ENCODE assay signal across 8 cellular contexts in genomic region chr13:21297452-21297851, GRCh38.
DNase-seq lines count a peak whose midpoint lies in the region; ATAC-seq and TF ChIP-seq lines count a peak whose summit lies in the region.

No MANE protein-coding gene starts in this region.

- H3K36me3 Mint-ChIP-seq in T-helper 17 cell (ENCODE audit: low read depth), result no peaks in the 10 kb centered on the region

- peak overlapping the region; percentile 66 for H2AFZ ChIP-seq in ACC112 (ENCODE audit: low read length, unreplicated experiment)

- intact Hi-C loops in spleen (cut with DNase I; ENCODE audit: low total_unique reads), result loop anchor here (5.0 kb wide), 1 partner anchor 180 kb away; no protein-coding TSS in a partner anchor

- no peaks in the 10 kb centered on the region for H3K27me3 Mint-ChIP-seq in T-helper 17 cell

- WGBS in gastroesophageal sphincter (ENCODE audit: low coverage in 1 of 2), 2 donors, result 44 to 47% methylated on average over 1 to 2 of the region's 2 CpGs
- 69 to 85% (median 78%) methylated on average over 2 of the region's 2 CpGs for WGBS in spleen, 5 donors

- TF ChIP-seq EP300 in gastroesophageal sphincter (IDR thresholded peaks at IDR 0.05), result no peak

- DNase-seq in T-helper 17 cell, result no peak
- no peak for DNase-seq in spleen
- DNase-seq in dedifferentiated amniotic fluid mesenchymal stem cell (ENCODE audit: extremely low spot score), result no peak
- no peak for DNase-seq in mucosa of gallbladder (ENCODE audit: low spot score)

- H3K36me3 ChIP-seq in ACC112 (ENCODE audit: insufficient read depth, low read length), result no peaks in the 10 kb centered on the region
- peaks cover 0 to under 1% of the 10 kb centered on the region in 2 donors for H3K36me3 ChIP-seq in gastroesophageal sphincter
- no peaks in the 10 kb centered on the region for H3K36me3 ChIP-seq in spleen

- H3K4me3 ChIP-seq in ACC112 (ENCODE audit: low read depth, low read length), result peak overlapping the region; percentile 98
- H3K4me3 ChIP-seq in gastroesophageal sphincter, result peak overlapping the region; percentile 63 to 95
- H3K4me3 ChIP-seq in spleen, result peak overlapping the region in 7 of 8 donors; percentile 96 to 100 (median 99)

- H3K9me3 ChIP-seq in T-helper 17 cell (ENCODE audit: control insufficient read depth, low read length, poor library complexity, severe bottlenecking) (no peaks in the 10 kb centered on the region), gastroesophageal sphincter (no peaks in the 10 kb centered on the region), spleen (no peaks in the 10 kb centered on the region)

- H3K4me1 ChIP-seq in ACC112 (ENCODE audit: control insufficient read depth, insufficient read depth, low read length, unreplicated experiment) (peaks cover 7% of the 10 kb centered on the region), gastroesophageal sphincter (peaks cover 0 to 25% (median 0%) of the 10 kb centered on the region in 3 donors), spleen (peaks cover 4 to 31% (median 25%) of the 10 kb centered on the region in 6 donors)

- ATAC-seq in GM21423 (IDR thresholded peaks at IDR 0.05; ENCODE audit: unreplicated experiment) (peak; percentile 2), T-helper 17 cell (no peak), gastroesophageal sphincter (no peak), HG02884 (IDR thresholded peaks at IDR 0.05; ENCODE audit: unreplicated experiment) (no peak)

- H3K79me2 ChIP-seq in ACC112 (ENCODE audit: control insufficient read depth, insufficient read depth, low read length, unreplicated experiment), result peaks cover 16% of the 10 kb centered on the region

- TF ChIP-seq POLR2A in gastroesophageal sphincter (IDR thresholded peaks at IDR 0.05) (no peak), spleen (IDR thresholded peaks at IDR 0.05) (no peak)

- H3K27ac ChIP-seq in ACC112 (ENCODE audit: low read depth, low read length) (peak overlapping the region; percentile 18), gastroesophageal sphincter (peak overlapping the region; percentile 72 to 81 (median 79)), spleen (peak overlapping the region; percentile 58 to 78 (median 70))

- TF ChIP-seq CTCF in gastroesophageal sphincter (IDR thresholded peaks at IDR 0.05), result no peak
- no peak for TF ChIP-seq CTCF in spleen (IDR thresholded peaks at IDR 0.05 in 8 of 11, conservative IDR thresholded peaks at IDR 0.05 in 3 of 11)

- peaks cover 19% of the 10 kb centered on the region for H3K4me1 Mint-ChIP-seq in T-helper 17 cell

- H3K27me3 ChIP-seq in ACC112 (ENCODE audit: insufficient read depth, low read length) (no peaks in the 10 kb centered on the region), gastroesophageal sphincter (no peaks in the 10 kb centered on the region), spleen (replicated peaks in 1 of 7) (no peaks in the 10 kb centered on the region)

- H3K4me3 Mint-ChIP-seq in T-helper 17 cell, result peak overlapping the region; percentile 90

- no peak overlapping the region for H3K27ac Mint-ChIP-seq in T-helper 17 cell

Comparison
In these comparisons a context has a peak if more than half of its experiments do, and no peak if none do; other contexts are left out.
1. H3K27ac ChIP-seq: peak in every context shown above with its lines; median percentile 79 in gastroesophageal sphincter; 70 in spleen; 18 in ACC112.